ENCODE assay signal across 8 cellular contexts in the genomic region with DNA sequence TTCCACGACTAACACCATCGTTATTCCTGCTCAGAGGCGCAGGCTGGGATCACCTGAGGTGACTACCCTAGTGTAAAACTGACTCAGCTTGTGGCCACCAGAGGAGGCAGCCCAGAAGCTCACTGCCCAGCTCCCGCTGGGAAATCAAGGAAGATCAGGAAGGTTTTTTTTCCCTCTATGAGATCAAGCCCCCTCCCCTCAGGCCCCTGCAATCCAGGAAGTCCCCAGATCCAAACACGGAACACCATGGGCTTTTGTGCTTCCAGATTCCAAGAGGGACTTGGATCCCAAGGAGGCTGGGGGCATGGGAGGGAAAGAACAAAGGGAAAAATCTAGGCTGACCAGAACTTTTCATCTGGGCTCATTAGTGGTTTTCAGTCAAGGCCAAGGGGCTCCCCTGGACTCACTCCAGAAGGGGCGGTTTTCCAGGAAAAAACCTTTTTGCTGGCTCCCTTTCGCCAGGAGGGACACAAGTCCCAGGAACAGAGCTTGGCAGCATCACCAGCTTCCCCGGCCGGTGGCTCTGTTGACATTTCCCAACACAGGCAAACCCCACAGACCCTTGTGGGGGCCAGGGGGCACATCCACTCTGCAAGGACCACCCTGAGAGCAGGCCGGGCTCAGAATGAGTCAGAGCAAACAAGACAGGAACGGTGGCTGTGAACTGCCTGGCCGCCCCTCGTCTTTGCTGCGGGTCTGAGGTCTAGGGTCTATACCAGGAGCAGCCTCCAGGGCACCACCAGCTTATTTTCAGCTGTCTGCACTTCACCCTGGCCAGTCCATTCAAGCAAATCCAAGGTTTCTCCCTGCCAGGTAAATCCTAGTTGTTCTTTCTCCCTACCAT. TPM values are rescaled to one million over a fixed set of nuclear protein-coding genes. Genes with fewer than 3 reads are reported as not detected.
DNase-seq lines count a peak whose midpoint lies in the region; ATAC-seq and TF ChIP-seq lines count a peak whose summit lies in the region.

No MANE protein-coding gene starts in this region.

- H3K27me3 ChIP-seq in CD8-positive, alpha-beta T cell (ENCODE audit: insufficient read depth, low read length) = no peaks in the 10 kb centered on the region

- peak in 2 of 7 experiments; percentile 44 to 53 for DNase-seq in CD8-positive, alpha-beta T cell
- DNase-seq in T-cell (no peak), fibroblast of mammary gland (ENCODE audit: low read depth) (peak; percentile 92), progenitor cell of endocrine pancreas (ENCODE audit: low spot score, unreplicated experiment) (peak; percentile 33), NCI-H2196 treated with DMSO at 0.1 percent for 48 hours (lab: John Stamatoyannopoulos, UW; ENCODE audit: unreplicated experiment) (no peak)

- intact Hi-C loops in CD8-positive, alpha-beta T cell (cut with DNase I, micrococcal nuclease) = no loop called here

- peak overlapping the region; percentile 38 for H3K27ac ChIP-seq in CD8-positive, alpha-beta T cell (ENCODE audit: low read depth, low read length)

- H3K4me3 Mint-ChIP-seq in CD8-positive, alpha-beta T cell = peak overlapping the region; percentile 69
- H3K4me3 Mint-ChIP-seq in T-cell (peak overlapping the region; percentile 58 to 98 (median 58)), progenitor cell of endocrine pancreas (ENCODE audit: low read depth) (peak overlapping the region; percentile 46)

- POLR2A ChIA-PET in CD8-positive, alpha-beta T cell (lab: Charles Lee) = interaction anchor here (0.7 to 4.1 kb wide), 7 partner anchors 10 to 33 kb away, joined by 3 to 32 read pairs (median 6); no protein-coding TSS in a partner anchor
- POLR2A ChIA-PET in T-cell (lab: Charles Lee) = interaction anchor here in 1 of 2 donors (0.6 kb wide), 1 partner anchor 110 kb away, joined by 3 read pairs; no protein-coding TSS in a partner anchor

- peak; percentile 10 for ATAC-seq in CD8-positive, alpha-beta T cell
- ATAC-seq in T-cell (replicated peaks in 1 of 4) (no peak), GM19328 (IDR thresholded peaks at IDR 0.05; ENCODE audit: unreplicated experiment) (no peak), HG03175 (IDR thresholded peaks at IDR 0.05; ENCODE audit: unreplicated experiment) (no peak), GM19467 (IDR thresholded peaks at IDR 0.05; ENCODE audit: unreplicated experiment) (no peak)

- CTCF ChIA-PET in CD8-positive, alpha-beta T cell (lab: Charles Lee) = interaction anchor here (1.0 to 2.7 kb wide), 7 partner anchors 7 to 120 kb away, joined by 3 to 6 read pairs (median 4); no protein-coding TSS in a partner anchor
- CTCF ChIA-PET in T-cell (lab: Charles Lee) = interaction anchor here in 1 of 2 donors (1.0 kb wide), 1 partner anchor 26 kb away, joined by 4 read pairs; no protein-coding TSS in a partner anchor

- H3K4me1 Mint-ChIP-seq in CD8-positive, alpha-beta T cell (ENCODE audit: low read depth) = peaks cover 92% of the 10 kb centered on the region
- H3K4me1 Mint-ChIP-seq in T-cell = peaks cover 89 to 92% (median 91%) of the 10 kb centered on the region in 3 donors
- peaks cover 49% of the 10 kb centered on the region for H3K4me1 Mint-ChIP-seq in progenitor cell of endocrine pancreas (ENCODE audit: low read depth)

- H3K36me3 Mint-ChIP-seq in CD8-positive, alpha-beta T cell = peaks cover 59% of the 10 kb centered on the region
- H3K36me3 Mint-ChIP-seq in T-cell (peaks cover 12% of the 10 kb centered on the region), progenitor cell of endocrine pancreas (ENCODE audit: insufficient read depth) (peaks cover 10% of the 10 kb centered on the region)

- H3K4me1 ChIP-seq in CD8-positive, alpha-beta T cell (ENCODE audit: insufficient read depth, low read length) = peaks cover 90% of the 10 kb centered on the region

- no peaks in the 10 kb centered on the region for H3K27me3 Mint-ChIP-seq in CD8-positive, alpha-beta T cell (ENCODE audit: low read depth)
- H3K27me3 Mint-ChIP-seq in T-cell (no peaks in the 10 kb centered on the region), progenitor cell of endocrine pancreas (no peaks in the 10 kb centered on the region)

- no peak overlapping the region for H3K4me3 ChIP-seq in CD8-positive, alpha-beta T cell (ENCODE audit: low read depth, low read length)
- peak overlapping the region; percentile 1 for H3K4me3 ChIP-seq in fibroblast of mammary gland (ENCODE audit: control insufficient read depth, low read depth, low read length)

- peak overlapping the region; percentile 95 for H3K27ac Mint-ChIP-seq in CD8-positive, alpha-beta T cell
- H3K27ac Mint-ChIP-seq in T-cell (peak overlapping the region; percentile 92 to 94), progenitor cell of endocrine pancreas (peak overlapping the region; percentile 98)

- peaks cover 5% of the 10 kb centered on the region for H3K36me3 ChIP-seq in CD8-positive, alpha-beta T cell (ENCODE audit: insufficient read depth, low read length)

- H3K9me3 ChIP-seq in CD8-positive, alpha-beta T cell (ENCODE audit: low read length) = no peaks in the 10 kb centered on the region

- H3K9me3 Mint-ChIP-seq in CD8-positive, alpha-beta T cell = no peaks in the 10 kb centered on the region
- no peaks in the 10 kb centered on the region for H3K9me3 Mint-ChIP-seq in T-cell
- H3K9me3 Mint-ChIP-seq in progenitor cell of endocrine pancreas (ENCODE audit: low read depth) = no peaks in the 10 kb centered on the region

- no peak for TF ChIP-seq CTCF in CD8-positive, alpha-beta T cell (IDR thresholded peaks at IDR 0.05)
- TF ChIP-seq CTCF in fibroblast of mammary gland (conservative IDR thresholded peaks at IDR 0.05; ENCODE audit: control insufficient read depth, insufficient read depth, low read depth, low read length) (peak; percentile 25), progenitor cell of endocrine pancreas (IDR thresholded peaks at IDR 0.05; ENCODE audit: unreplicated experiment) (peak; percentile 32)

RNA-seq across cellular contexts. Expression of a gene that starts 36.8 kb away (rescaled TPM):
- total RNA-seq in CD8-positive, alpha-beta T cell = 100 to 1,000 TPM; 703 to 757 TPM
- total RNA-seq in T-cell = 1,000 to 10,000 TPM in 2 of 5 donors, 100 to 1,000 TPM in 3; 816 to 1,109 (median 896) TPM
- 299 and 306 TPM in 2 replicates for total RNA-seq in progenitor cell of endocrine pancreas

Comparison
In these comparisons a context has a peak if more than half of its experiments do, and no peak if none do; other contexts are left out.
1. DNase-seq: peak in fibroblast of mammary gland (single experiment) and progenitor cell of endocrine pancreas (single experiment); none in T-cell (0 of 34) and NCI-H2196 treated with DMSO at 0.1 percent for 48 hours (single experiment).
2. Peak in every context shown above with its lines, with median percentiles within 50 percentile points of each other: H3K27ac Mint-ChIP-seq and H3K4me3 Mint-ChIP-seq.